In the genomic region with DNA sequence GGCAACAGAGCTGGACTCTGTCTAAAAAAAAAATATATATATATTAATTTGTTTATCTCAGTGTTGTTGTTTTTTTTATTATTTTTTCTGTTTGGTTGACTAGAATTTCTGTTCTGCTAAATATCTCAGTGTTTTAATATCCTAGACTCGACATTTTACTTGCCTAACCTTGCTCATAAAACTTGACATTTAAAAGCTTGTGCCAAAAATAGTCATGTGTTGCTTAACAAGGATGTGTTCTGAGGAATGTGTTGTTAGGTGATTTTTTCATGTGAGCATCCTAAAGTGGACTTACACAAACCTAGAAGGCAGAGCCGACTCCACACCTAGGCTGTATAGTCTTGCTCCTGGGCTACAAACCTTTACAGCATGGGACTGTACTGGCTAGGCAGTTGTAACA, we compare ENCODE assay signal across 24 cellular contexts. TPM values are rescaled to one million over a fixed set of nuclear protein-coding genes. Genes with fewer than 3 reads are reported as not detected.
DNase-seq lines count a peak whose midpoint lies in the region; FAIRE-seq and TF ChIP-seq lines count a peak whose summit lies in the region.
"Had no signal": no experiment of that assay in that cellular context is flagged by ENCODE, and none has a peak within 500 bp of the region (broad histone marks: within the 10 kb centered on the region; RNA-seq: fewer than 3 reads in every experiment).

No MANE protein-coding gene starts in this region.

- H3K9me3 ChIP-seq in neutrophil: no peaks in the 10 kb centered on the region
- H3K9me3 ChIP-seq: A549, mucosa of descending colon, upper lobe of right lung had no signal

- TF ChIP-seq CTCF in AG09309 (IDR thresholded peaks at IDR 0.05; ENCODE audit: control insufficient read depth, insufficient read depth, low read depth, low read length, missing control alignments): no peak
- no peak for TF ChIP-seq CTCF in cardiac fibroblast (IDR thresholded peaks at IDR 0.05; ENCODE audit: low read depth, low read length)
- TF ChIP-seq CTCF in neutrophil (IDR thresholded peaks at IDR 0.05): no peak

- no peak for TF ChIP-seq POLR2A in GM12891 (IDR thresholded peaks at IDR 0.05; ENCODE audit: low read depth, low read length)
- TF ChIP-seq POLR2A in erythroblast (IDR thresholded peaks at IDR 0.05; ENCODE audit: low read length): no peak

- peaks cover 52% of the 10 kb centered on the region for H3K36me3 ChIP-seq in neutrophil

- H3K4me3 ChIP-seq in AG09309 (ENCODE audit: control insufficient read depth, low read depth, low read length) (no peak overlapping the region), cardiac fibroblast (replicated peaks in 1 of 2; ENCODE audit: low read depth in 2 of 2, low read length in 2 of 2) (no peak overlapping the region), neutrophil (ENCODE audit: low read depth in 1 of 2, low read length in 1 of 2) (peak overlapping the region in 1 of 2 experiments; percentile 18)
- H3K4me3 ChIP-seq: A549, mucosa of descending colon, upper lobe of right lung had no signal

- DNase-seq in AG09309 (ENCODE audit: low read depth) (peak; percentile 52), GM12891 (ENCODE audit: insufficient read length, low spot score) (no peak), cardiac fibroblast (ENCODE audit: low read depth in 2 of 2) (peak; percentile 40 to 41), T-helper 9 cell (no peak), erythroblast (lab: John Stamatoyannopoulos, UW) (no peak), NCI-H748 treated with DMSO at 0.1 percent for 48 hours (lab: John Stamatoyannopoulos, UW) (no peak)
- DNase-seq in stimulated activated naive CD4-positive, alpha-beta T cell (lab: John Stamatoyannopoulos, UW): no peak
- DNase-seq: activated CD8-positive, alpha-beta T cell treated with anti-CD3 and anti-CD28 coated beads, Interleukin-2, amount 10 ng/mL, durations not matched to agents 7 days and 5 days; activated effector memory CD4-positive, alpha-beta T cell treated with Interleukin-2 at 50 U/mL for 16 hours; activated naive CD8-positive, alpha-beta T cell treated with anti-CD3 and anti-CD28 coated beads, Interleukin-2, amount 50 U/mL, for 24 hours; CD8-positive, alpha-beta T cell; central memory CD4-positive, alpha-beta T cell; dermis blood vessel endothelial cell; hippocampal formation; left colon; mucosa of descending colon; NCI-H1436 treated with DMSO at 0.1 percent for 48 hours; NCI-H345; NCI-H69; stimulated activated CD4-positive, alpha-beta T cell treated with anti-CD3 and anti-CD28 coated beads, Interleukin-15, amount 100 ng/mL, for 24 hours; T-helper 17 cell; upper lobe of right lung had no signal

- H3K27me3 ChIP-seq in neutrophil: no peaks in the 10 kb centered on the region
- H3K27me3 ChIP-seq: upper lobe of right lung had no signal

- peaks cover 26 to 30% of the 10 kb centered on the region in 2 experiments for H3K4me1 ChIP-seq in neutrophil (ENCODE audit: control insufficient read depth in 1 of 2, insufficient read depth in 1 of 2, low read depth in 1 of 2, low read length in 1 of 2)
- H3K4me1 ChIP-seq: A549 had no signal

- H3K27ac ChIP-seq in neutrophil: peak overlapping the region; percentile 86
- H3K27ac ChIP-seq: A549, upper lobe of right lung had no signal

- peak; percentile 47 for FAIRE-seq in GM12891 (lab: Jason Lieb, UNC)
- FAIRE-seq: A549 had no signal

TF ChIP-seq in GM12891, 5 proteins besides CTCF, POLR2A, EP300 and RAD21:
- no peak for TF ChIP-seq POLR2AphosphoS5 (IDR thresholded peaks at IDR 0.05; ENCODE audit: low read depth, low read length)
- no peak for TF ChIP-seq TAF1 (IDR thresholded peaks at IDR 0.05; ENCODE audit: low read depth, low read length)
- TF ChIP-seq POU2F2 (IDR thresholded peaks at IDR 0.05; ENCODE audit: low read depth, low read length): no peak
- no peak for TF ChIP-seq PAX5 (IDR thresholded peaks at IDR 0.05; ENCODE audit: insufficient read depth, low read length, severe bottlenecking)
- TF ChIP-seq SPI1 (IDR thresholded peaks at IDR 0.05; ENCODE audit: low read depth, low read length): no peak

RNA-seq across cellular contexts. Expression of a gene that starts 23.1 kb away (rescaled TPM):
- 20.4 TPM for polyA plus RNA-seq in GM12891 (2012; ENCODE audit: low read depth, missing spikeins)

Comparison
In these comparisons a context has a peak if more than half of its experiments do, and no peak if none do; other contexts are left out.
1. DNase-seq: peak in AG09309 (single experiment) and cardiac fibroblast (2 of 2); none in GM12891 (single experiment), stimulated activated naive CD4-positive, alpha-beta T cell (0 of 6), T-helper 9 cell (single experiment), erythroblast (0 of 2) and NCI-H748 treated with DMSO at 0.1 percent for 48 hours (single experiment).